In the genomic region with DNA sequence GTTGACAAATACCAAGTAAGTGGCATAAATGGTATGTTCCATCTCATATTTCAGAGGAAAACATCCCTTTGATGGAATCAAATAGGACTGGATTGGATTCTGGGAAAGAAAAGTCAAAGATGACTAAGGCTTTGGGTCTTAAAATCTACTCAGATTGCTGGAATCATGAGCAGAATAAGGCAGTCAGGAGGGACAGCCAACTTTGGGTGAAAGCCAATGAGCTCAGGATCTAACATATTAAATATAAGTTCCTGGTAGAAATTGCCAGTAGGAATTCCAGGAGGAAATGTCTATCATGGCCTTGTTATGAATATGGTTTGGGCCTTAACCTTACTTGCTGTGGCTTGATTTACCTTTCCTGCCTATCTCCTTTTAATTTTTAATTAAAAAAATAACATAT, we compare ENCODE assay signal across 25 cellular contexts. TPM values are rescaled to one million over a fixed set of nuclear protein-coding genes. Genes with fewer than 3 reads are reported as not detected.
"Had no signal": no experiment of that assay in that cellular context is flagged by ENCODE, and none has a peak within 500 bp of the region (broad histone marks: within the 10 kb centered on the region; RNA-seq: fewer than 3 reads in every experiment).

No MANE protein-coding gene starts in this region.

- H3K4me3 ChIP-seq: breast epithelium, heart right ventricle, right lobe of liver, smooth muscle cell, stomach, uterus had no signal

- H3K27ac ChIP-seq: breast epithelium, heart right ventricle, right lobe of liver, stomach, uterus had no signal

- DNase-seq: activated CD4-positive, alpha-beta T cell treated with anti-CD3 and anti-CD28 coated beads for 4 hours; activated CD4-positive, alpha-beta T cell treated with anti-CD3 and anti-CD28 coated beads, Interleukin-2, amount 50 U/mL, for 48 hours; activated CD4-positive, CD25-positive, alpha-beta regulatory T cell; activated CD8-positive, alpha-beta memory T cell treated with anti-CD3 and anti-CD28 coated beads, Interleukin-2, amount 50 U/mL, for 48 hours; activated naive CD4-positive, alpha-beta T cell; activated T-cell treated with anti-CD3 and anti-CD28 coated beads, Interleukin-2, amount 50 U/mL, for 4 hours; effector memory CD8-positive, alpha-beta T cell; heart right ventricle; left colon; mesenchymal stem cell; nucleus accumbens; right lobe of liver; stimulated activated CD4-positive, alpha-beta T cell treated with anti-CD3 and anti-CD28 coated beads, Interleukin-15, amount 100 ng/mL, for 24 hours; stomach; T1000; uterus had no signal

- H3K36me3 ChIP-seq: breast epithelium, heart right ventricle, right lobe of liver, uterus had no signal

- H3K4me1 ChIP-seq: breast epithelium, heart right ventricle, right lobe of liver, stomach, uterus had no signal

- H3K9me3 ChIP-seq: breast epithelium, heart right ventricle, right lobe of liver, stomach, uterus had no signal

- H3K4me2 ChIP-seq: smooth muscle cell had no signal

- H3K27me3 ChIP-seq: breast epithelium, heart right ventricle, right lobe of liver, stomach, uterus had no signal

RNA-seq across cellular contexts. Expression of a gene that starts 55.3 kb away (rescaled TPM):
- total RNA-seq: endothelial cell of umbilical vein, esophagus mucosa, fibroblast of villous mesenchyme, lower leg skin, right lobe of liver, temporal lobe had no signal
- polyA plus RNA-seq: heart right ventricle, keratinocyte, neural cell, smooth muscle cell had no signal
